12 cellular contexts compared by ENCODE assay signal in the genomic region with DNA sequence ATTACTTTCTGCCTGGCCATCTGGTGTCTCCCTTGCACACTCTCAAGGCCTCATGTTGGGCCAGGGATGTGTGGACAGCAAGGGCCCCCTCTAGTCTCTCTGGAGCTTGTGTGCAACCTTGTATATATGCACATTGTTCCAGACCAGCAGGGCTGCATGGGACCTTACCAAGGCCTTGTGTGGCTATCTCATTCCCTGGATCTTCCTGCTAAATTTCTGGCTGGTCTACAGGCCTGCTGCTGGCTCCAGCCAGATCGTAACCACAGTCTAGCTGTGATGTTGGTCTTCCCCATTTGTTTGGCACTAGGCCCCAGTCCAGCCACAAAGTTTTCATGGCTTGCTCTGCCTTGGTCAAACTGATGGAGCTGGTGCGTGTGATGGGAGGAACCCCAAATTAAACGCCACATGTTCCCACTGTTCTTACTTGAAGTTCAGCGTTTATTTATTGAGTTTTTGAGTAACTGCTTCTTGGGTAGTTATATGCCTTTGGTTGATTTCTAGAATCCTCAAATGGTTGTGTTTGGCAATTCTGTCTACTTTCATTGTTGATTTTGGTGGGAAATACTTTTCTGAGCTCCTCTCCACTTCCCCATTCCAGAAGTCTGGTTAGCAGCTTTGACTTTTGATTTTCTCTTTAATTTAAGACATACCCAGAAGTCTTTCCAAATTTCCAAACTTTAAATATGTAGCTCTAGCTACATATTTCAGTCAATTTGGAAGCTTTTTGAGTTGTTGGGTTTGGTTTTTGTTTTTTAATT. TPM values are rescaled to one million over a fixed set of nuclear protein-coding genes. Genes with fewer than 3 reads are reported as not detected.
DNase-seq lines count a peak whose midpoint lies in the region; ATAC-seq and TF ChIP-seq lines count a peak whose summit lies in the region.
"Had no signal": no experiment of that assay in that cellular context is flagged by ENCODE, and none has a peak within 500 bp of the region (broad histone marks: within the 10 kb centered on the region; RNA-seq: fewer than 3 reads in every experiment).

No MANE protein-coding gene starts in this region.

- TF ChIP-seq CTCF in GM10266 (IDR thresholded peaks at IDR 0.05; ENCODE audit: control insufficient read depth, insufficient read depth, low read depth, missing control alignments) (peak; percentile 10), coronary artery (IDR thresholded peaks at IDR 0.05) (no peak)

- H3K4me3 ChIP-seq in coronary artery, result no peak overlapping the region
- H3K4me3 ChIP-seq: colonic mucosa had no signal

- ATAC-seq in sciatic nerve (peak; percentile 81), GM19452 (IDR thresholded peaks at IDR 0.05; ENCODE audit: unreplicated experiment) (no peak), HG03159 (IDR thresholded peaks at IDR 0.05; ENCODE audit: unreplicated experiment) (no peak)
- ATAC-seq: naive thymus-derived CD4-positive, alpha-beta T cell had no signal

- intact Hi-C loops in sciatic nerve (cut with DNase I), result no loop called here

- H3K27ac ChIP-seq in coronary artery, result no peak overlapping the region
- H3K27ac ChIP-seq: colonic mucosa had no signal

- DNase-seq in GM10266 (ENCODE audit: extremely low spot score) (no peak), NCI-H524 treated with DMSO at 0.1 percent for 48 hours (lab: John Stamatoyannopoulos, UW) (peak; percentile 46), dermis blood vessel endothelial cell (peak; percentile 31), sciatic nerve (ENCODE audit: low spot score) (no peak), KG1 (lab: John Stamatoyannopoulos, UW) (no peak), coronary artery (ENCODE audit: low spot score) (no peak)
- DNase-seq: colonic mucosa; naive thymus-derived CD4-positive, alpha-beta T cell; substantia nigra had no signal

RNA-seq across cellular contexts. Expression of gene SIPA1L3, which starts 56.4 kb away (rescaled TPM):
- total RNA-seq in dermis blood vessel endothelial cell (13.6 and 14.5 TPM in 2 replicates), sciatic nerve (26.1 TPM)

RNA-seq across cellular contexts. Expression of gene WDR87, which starts 57.0 kb away (rescaled TPM):
- total RNA-seq in dermis blood vessel endothelial cell, result not detected in 2 replicates
- total RNA-seq in sciatic nerve, result not detected
- total RNA-seq: colonic mucosa; naive thymus-derived CD4-positive, alpha-beta T cell; T-helper 2 cell treated with Interferon-gamma antibody and Interleukin-4, amounts not matched to agents 100 ng/mL and 5 ng/mL, for 36 hours had no signal

Comparison
In these comparisons a context has a peak if more than half of its experiments do, and no peak if none do; other contexts are left out.
1. DNase-seq: peak in NCI-H524 treated with DMSO at 0.1 percent for 48 hours (single experiment) and dermis blood vessel endothelial cell (single experiment); none in GM10266 (single experiment), sciatic nerve (single experiment), KG1 (single experiment) and coronary artery (single experiment).